18 cellular contexts compared by ENCODE assay signal in the genomic region with DNA sequence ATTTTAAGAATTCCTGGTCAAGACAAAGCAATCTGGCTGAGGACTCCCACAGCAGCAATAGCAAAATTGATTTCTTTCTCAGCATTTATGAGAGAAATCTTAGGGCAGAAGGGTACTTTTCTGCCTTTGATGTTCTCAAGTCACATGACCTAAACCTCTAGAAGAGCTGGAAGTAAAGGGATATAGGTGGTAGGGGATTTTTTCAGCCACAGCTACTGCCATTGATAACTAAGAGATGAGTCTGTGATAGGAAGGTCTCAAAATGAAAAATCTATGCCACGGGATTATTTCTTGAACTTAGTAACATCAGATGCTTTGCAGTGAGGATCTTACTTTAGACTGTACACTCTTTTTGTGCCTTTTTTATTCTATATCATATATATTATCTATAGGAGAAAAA.
"Had no signal": no experiment of that assay in that cellular context is flagged by ENCODE, and none has a peak within 500 bp of the region (broad histone marks: within the 10 kb centered on the region; RNA-seq: fewer than 3 reads in every experiment).

No MANE protein-coding gene starts in this region.

- DNase-seq: activated CD8-positive, alpha-beta memory T cell treated with anti-CD3 and anti-CD28 coated beads, Interleukin-2, amount 50 U/mL, for 48 hours; activated CD8-positive, alpha-beta T cell treated with anti-CD3 and anti-CD28 coated beads, Interleukin-2, amount 10 ng/mL, durations not matched to agents 7 days and 5 days; activated effector memory CD4-positive, alpha-beta T cell treated with anti-CD3 and anti-CD28 coated beads, Interleukin-2, amount 50 U/mL, for 16 hours; amniotic stem cell; body of pancreas; cortex of kidney; effector memory CD4-positive, alpha-beta T cell; erythroblast; left lung; psoas muscle; sigmoid colon; stimulated activated CD4-positive, alpha-beta T cell treated with anti-CD3 and anti-CD28 coated beads, Interleukin-12 subunit alpha, Interleukin-12 subunit beta, amount 100 ng/mL, for 4 hours; stimulated activated naive CD4-positive, alpha-beta T cell treated with Interleukin-2 at 50 U/mL for 16 hours; testis; upper lobe of right lung had no signal

- H3K4me3 Mint-ChIP-seq: activated CD8-positive, alpha-beta T cell treated with anti-CD3 and anti-CD28 coated beads, Interleukin-2, amount 10 ng/mL, durations not matched to agents 7 days and 5 days; central memory CD8-positive, alpha-beta T cell; nephron; T-helper 2 cell treated with Interferon-gamma antibody and Interleukin-4, amounts not matched to agents 5 μg/mL and 100 μg/mL, for 36 hours had no signal

- H3K9me3 Mint-ChIP-seq: central memory CD8-positive, alpha-beta T cell; nephron; T-helper 2 cell treated with Interferon-gamma antibody and Interleukin-4, amounts not matched to agents 5 μg/mL and 100 μg/mL, for 36 hours had no signal

- H3K27ac Mint-ChIP-seq: activated CD8-positive, alpha-beta T cell treated with anti-CD3 and anti-CD28 coated beads, Interleukin-2, amount 10 ng/mL, durations not matched to agents 7 days and 5 days; nephron; T-helper 2 cell treated with Interferon-gamma antibody and Interleukin-4, amounts not matched to agents 5 μg/mL and 100 μg/mL, for 36 hours had no signal

- H3K27me3 Mint-ChIP-seq: central memory CD8-positive, alpha-beta T cell had no signal

- ATAC-seq: activated CD8-positive, alpha-beta T cell treated with anti-CD3 and anti-CD28 coated beads, Interleukin-2, amount 10 ng/mL, durations not matched to agents 7 days and 5 days; body of pancreas; left lung; upper lobe of right lung had no signal

- H3K4me1 Mint-ChIP-seq: central memory CD8-positive, alpha-beta T cell; nephron had no signal
